In genomic region chr14:65102441-65103149, GRCh38 we compare ENCODE assay signal across 1 cellular context.
TF ChIP-seq lines count a peak whose summit lies in the region.

TSS of gene MAX (minus strand) at chr14:65102517. CDS start at chr14:65102339, 178 bp downstream.

TF ChIP-seq in HepG2, 621 proteins besides CTCF, POLR2A, EP300 and RAD21 (continued from another document and continues in another):
- TF ChIP-seq ZGPAT (CRISPR knock-in tag; IDR thresholded peaks at IDR 0.05) (peak; percentile 34; the same call in 1 of the 2 replicates), MXD4 (CRISPR knock-in tag; IDR thresholded peaks at IDR 0.05) (peak; percentile 95; the same call in 1 of the 2 replicates), MAFF (IDR thresholded peaks at IDR 0.05; ENCODE audit: low read depth, low read length) (no peak), SNAI1 (CRISPR knock-in tag; IDR thresholded peaks at IDR 0.05; ENCODE audit: borderline replicate concordance) (no peak), ZNF709 (CRISPR knock-in tag; IDR thresholded peaks at IDR 0.05) (no peak), SCMH1 (CRISPR knock-in tag; IDR thresholded peaks at IDR 0.05; ENCODE audit: borderline replicate concordance) (no peak), ZNF768 (CRISPR knock-in tag; IDR thresholded peaks at IDR 0.05) (no peak; the same call in 1 of the 2 replicates), TFAP4 (IDR thresholded peaks at IDR 0.05; ENCODE audit: borderline replicate concordance, low read depth) (no peak), ZNF224 (CRISPR knock-in tag; IDR thresholded peaks at IDR 0.05) (no peak), JUND (CRISPR knock-in tag; IDR thresholded peaks at IDR 0.05) (no peak), IRF1 (CRISPR knock-in tag; IDR thresholded peaks at IDR 0.05; ENCODE audit: low read depth) (no peak), ZNF674 (CRISPR knock-in tag; IDR thresholded peaks at IDR 0.05; ENCODE audit: low read depth) (no peak), SRF (IDR thresholded peaks at IDR 0.05; ENCODE audit: low read depth, low read length) (no peak), ZNF841 (CRISPR knock-in tag; IDR thresholded peaks at IDR 0.05; ENCODE audit: borderline replicate concordance) (no peak), ZNF7 (CRISPR knock-in tag; IDR thresholded peaks at IDR 0.05) (no peak), TBX3 (IDR thresholded peaks at IDR 0.05; ENCODE audit: borderline replicate concordance) (0 out of 2 replicates have a peak, but pooled peaks have one; percentile 28), MYC (CRISPR knock-in tag; IDR thresholded peaks at IDR 0.05; ENCODE audit: borderline replicate concordance) (peak; percentile 97), ZNF564 (CRISPR knock-in tag; IDR thresholded peaks at IDR 0.05) (peak; percentile 64; the same call in 1 of the 2 replicates), ZMYM2 (CRISPR knock-in tag; IDR thresholded peaks at IDR 0.05) (no peak), POGZ (CRISPR knock-in tag; IDR thresholded peaks at IDR 0.05) (peak; percentile 64), ZNF777 (CRISPR knock-in tag; IDR thresholded peaks at IDR 0.05) (peak; percentile 92), ZNF780A (CRISPR knock-in tag; IDR thresholded peaks at IDR 0.05) (no peak; the same call in 1 of the 2 replicates), ZNF503 (CRISPR knock-in tag; IDR thresholded peaks at IDR 0.05) (no peak), WIZ (CRISPR knock-in tag; IDR thresholded peaks at IDR 0.05) (no peak), ZBTB2 (CRISPR knock-in tag; IDR thresholded peaks at IDR 0.05; ENCODE audit: low read depth) (peak; percentile 83), HMG20B (CRISPR knock-in tag; conservative IDR thresholded peaks at IDR 0.05) (no peak), CREM (IDR thresholded peaks at IDR 0.05) (peak; percentile 91), CREM (CRISPR knock-in tag; IDR thresholded peaks at IDR 0.05) (no peak), HIC2 (CRISPR knock-in tag; IDR thresholded peaks at IDR 0.05; ENCODE audit: low read depth) (no peak), KDM2A (CRISPR knock-in tag; IDR thresholded peaks at IDR 0.05; ENCODE audit: borderline replicate concordance, low read depth) (peak; percentile 60; the same call in 1 of the 2 replicates), HNRNPL (IDR thresholded peaks at IDR 0.05; ENCODE audit: low read depth, low read length) (peak; percentile 84), ZNF781 (CRISPR knock-in tag; IDR thresholded peaks at IDR 0.05; ENCODE audit: borderline replicate concordance, not compliant biosample characterization) (no peak), PHF5A (CRISPR knock-in tag; IDR thresholded peaks at IDR 0.05; ENCODE audit: low read depth, unreplicated experiment) (no peak), TSC22D2 (CRISPR knock-in tag; IDR thresholded peaks at IDR 0.05; ENCODE audit: borderline replicate concordance) (no peak), ZNF609 (CRISPR knock-in tag; IDR thresholded peaks at IDR 0.05; ENCODE audit: borderline replicate concordance) (no peak), KAT7 (CRISPR knock-in tag; IDR thresholded peaks at IDR 0.05; ENCODE audit: borderline replicate concordance) (0 out of 2 replicates have a peak, but pooled peaks have one; percentile 15), THAP11 (CRISPR knock-in tag; IDR thresholded peaks at IDR 0.05) (peak; percentile 97), ZNF614 (CRISPR knock-in tag; IDR thresholded peaks at IDR 0.05; ENCODE audit: borderline replicate concordance) (no peak), SP2 (CRISPR knock-in tag; IDR thresholded peaks at IDR 0.05) (no peak), NR0B2 (CRISPR knock-in tag; IDR thresholded peaks at IDR 0.05) (peak; percentile 86; the same call in 1 of the 2 replicates), ZXDC (CRISPR knock-in tag; IDR thresholded peaks at IDR 0.05) (no peak), NPAS2 (CRISPR knock-in tag; IDR thresholded peaks at IDR 0.05; ENCODE audit: borderline replicate concordance) (no peak), CAMTA2 (CRISPR knock-in tag; IDR thresholded peaks at IDR 0.05; ENCODE audit: borderline replicate concordance) (0 out of 2 replicates have a peak, but pooled peaks have one; percentile 34), ZNF615 (CRISPR knock-in tag; IDR thresholded peaks at IDR 0.05; ENCODE audit: borderline replicate concordance) (no peak), MNT (IDR thresholded peaks at IDR 0.05) (peak; percentile 82), ZNF335 (CRISPR knock-in tag; IDR thresholded peaks at IDR 0.05) (no peak)
